ENCODE assay signal across 15 cellular contexts in the genomic region with DNA sequence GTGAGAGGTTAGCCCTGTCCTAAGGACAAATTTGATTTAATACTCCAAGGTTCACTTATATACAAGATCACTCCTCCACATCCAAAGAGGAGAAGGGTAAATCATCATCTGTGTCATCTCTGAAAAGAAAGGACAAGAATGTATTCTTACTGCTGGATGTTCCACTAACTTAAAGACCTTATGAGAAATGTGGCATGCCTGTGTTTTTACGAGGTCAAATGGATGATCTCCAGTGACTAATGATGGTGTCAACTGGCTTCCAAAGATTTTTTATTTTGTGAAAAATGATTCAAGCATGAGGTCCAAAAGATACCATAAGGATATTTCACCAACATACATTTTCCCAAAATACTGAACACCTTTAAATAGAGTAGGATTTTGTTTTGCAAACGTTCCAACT.
"Had no signal": no experiment of that assay in that cellular context is flagged by ENCODE, and none has a peak within 500 bp of the region (broad histone marks: within the 10 kb centered on the region; RNA-seq: fewer than 3 reads in every experiment).

No MANE protein-coding gene starts in this region.

- H3K27me3 ChIP-seq: pancreas, thyroid gland had no signal

- H3K4me3 ChIP-seq: left ventricle myocardium inferior, mucosa of descending colon, pancreas, thyroid gland had no signal

- H3K27ac ChIP-seq: left ventricle myocardium inferior, pancreas, thyroid gland had no signal

- H3K9me3 ChIP-seq: left ventricle myocardium inferior, mucosa of descending colon, pancreas, thyroid gland had no signal

- FAIRE-seq: kidney, urothelium cell line had no signal

- H3K4me1 ChIP-seq: left ventricle myocardium inferior, pancreas, thyroid gland had no signal

- DNase-seq: activated CD4-positive, alpha-beta T cell treated with anti-CD3 and anti-CD28 coated beads, Interleukin-2, amount 50 U/mL, for 1 hour; activated CD4-positive, CD25-positive, alpha-beta regulatory T cell; activated CD8-positive, alpha-beta memory T cell treated with anti-CD3 and anti-CD28 coated beads for 24 hours; activated naive CD4-positive, alpha-beta T cell; activated naive CD8-positive, alpha-beta T cell treated with anti-CD3 and anti-CD28 coated beads, Interleukin-2, amount 10 ng/mL, durations not matched to agents 7 days and 5 days; aorta; kidney; left ventricle myocardium inferior; mucosa of descending colon; naive thymus-derived CD4-positive, alpha-beta T cell; pancreas; stimulated activated CD4-positive, alpha-beta T cell treated with anti-CD3 and anti-CD28 coated beads, Interleukin-1b, Interleukin-23, amount 100 ng/mL, for 48 hours; thyroid gland had no signal

- ATAC-seq: mucosa of descending colon; naive thymus-derived CD4-positive, alpha-beta T cell; pancreas; sciatic nerve had no signal

- H3K36me3 ChIP-seq: left ventricle myocardium inferior, pancreas, thyroid gland had no signal
